In the genomic region with DNA sequence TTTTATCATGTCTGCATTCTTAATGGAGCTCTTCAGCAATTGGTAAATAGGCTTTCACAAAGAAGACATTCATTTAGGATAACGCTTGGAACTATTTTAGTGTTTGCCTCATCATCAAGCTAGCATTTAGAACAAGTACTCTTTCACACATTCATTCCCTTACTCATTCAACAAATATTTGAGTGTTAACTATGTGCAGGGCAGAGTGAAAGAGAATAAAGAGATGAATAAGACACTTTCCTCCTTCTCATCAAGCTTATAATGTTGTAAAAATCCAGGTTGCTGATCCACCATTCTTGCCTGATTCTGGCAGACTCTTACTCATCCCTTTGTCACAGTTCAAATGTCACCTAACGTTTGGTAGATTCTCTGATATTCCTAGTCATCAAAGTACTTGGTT, we compare ENCODE assay signal across 20 cellular contexts.
DNase-seq lines count a peak whose midpoint lies in the region; ATAC-seq, FAIRE-seq and TF ChIP-seq lines count a peak whose summit lies in the region.
"Had no signal": no experiment of that assay in that cellular context is flagged by ENCODE, and none has a peak within 500 bp of the region (broad histone marks: within the 10 kb centered on the region; RNA-seq: fewer than 3 reads in every experiment).

No MANE protein-coding gene starts in this region.

- DNase-seq in DMS153 (lab: John Stamatoyannopoulos, UW) = peak; percentile 8
- DNase-seq in DMS153 treated with DMSO at 0.1 percent for 48 hours (lab: John Stamatoyannopoulos, UW; ENCODE audit: unreplicated experiment) = no peak
- peak; percentile 31 for DNase-seq in inferior parietal cortex (ENCODE audit: extremely low spot score)
- DNase-seq in urothelium cell line (ENCODE audit: low spot score) = peak; percentile 40
- no peak for DNase-seq in caudate nucleus (lab: John Stamatoyannopoulos, UW)
- DNase-seq: activated CD4-positive, alpha-beta T cell treated with anti-CD3 and anti-CD28 coated beads for 1 hour; adrenal gland; DND-41; endodermal cell; gastrocnemius medialis; naive thymus-derived CD8-positive, alpha-beta T cell; NCI-H1436 treated with DMSO at 0.1 percent for 48 hours; NCI-H510A; tibial artery had no signal

- ATAC-seq in SK-N-SH treated with all-trans-retinoic acid at 6 μM for 48 hours (peak; percentile 19; the same call in 1 of the 3 replicates), HG03565 (IDR thresholded peaks at IDR 0.05; ENCODE audit: unreplicated experiment) (no peak), GM21825 (IDR thresholded peaks at IDR 0.05; ENCODE audit: unreplicated experiment) (no peak)
- ATAC-seq: gastrocnemius medialis; naive thymus-derived CD8-positive, alpha-beta T cell; stimulated activated memory B cell treated with anti-CD40 and anti-IgM and Interleukin-4, amounts not matched to agents 10 μg/mL and 1 μg/mL and 100 μg/mL, for 72 hours had no signal

- H3K27ac ChIP-seq in caudate nucleus (ENCODE audit: low read depth, low read length) = no peak overlapping the region
- H3K27ac ChIP-seq: 22Rv1, adrenal gland, C4-2B, gastrocnemius medialis, tibial artery had no signal

- no peak for FAIRE-seq in urothelium cell line (lab: Jason Lieb, UNC)

TF ChIP-seq in SK-N-SH treated with all-trans-retinoic acid at 6 μM for 48 hours, 23 proteins besides CTCF, POLR2A, EP300 and RAD21:
- TF ChIP-seq POU6F1 (CRISPR knock-in tag; IDR thresholded peaks at IDR 0.05; ENCODE audit: borderline replicate concordance, low read depth) = no peak
- TF ChIP-seq ZFP30 (CRISPR knock-in tag; IDR thresholded peaks at IDR 0.05) = no peak
- no peak for TF ChIP-seq BACH2 (CRISPR knock-in tag; IDR thresholded peaks at IDR 0.05; ENCODE audit: borderline replicate concordance)
- TF ChIP-seq TOX (CRISPR knock-in tag; IDR thresholded peaks at IDR 0.05; ENCODE audit: borderline replicate concordance) = no peak
- no peak for TF ChIP-seq ESRRG (CRISPR knock-in tag; IDR thresholded peaks at IDR 0.05)
- TF ChIP-seq TCF4 (CRISPR knock-in tag; IDR thresholded peaks at IDR 0.05; ENCODE audit: borderline replicate concordance) = no peak
- no peak for TF ChIP-seq ZNF565 (CRISPR knock-in tag; conservative IDR thresholded peaks at IDR 0.05; ENCODE audit: low read depth)
- no peak for TF ChIP-seq ARNTL (CRISPR knock-in tag; IDR thresholded peaks at IDR 0.05; ENCODE audit: borderline replicate concordance, low read depth)
- TF ChIP-seq SNAI2 (CRISPR knock-in tag; IDR thresholded peaks at IDR 0.05) = no peak
- TF ChIP-seq, protein P1, sequence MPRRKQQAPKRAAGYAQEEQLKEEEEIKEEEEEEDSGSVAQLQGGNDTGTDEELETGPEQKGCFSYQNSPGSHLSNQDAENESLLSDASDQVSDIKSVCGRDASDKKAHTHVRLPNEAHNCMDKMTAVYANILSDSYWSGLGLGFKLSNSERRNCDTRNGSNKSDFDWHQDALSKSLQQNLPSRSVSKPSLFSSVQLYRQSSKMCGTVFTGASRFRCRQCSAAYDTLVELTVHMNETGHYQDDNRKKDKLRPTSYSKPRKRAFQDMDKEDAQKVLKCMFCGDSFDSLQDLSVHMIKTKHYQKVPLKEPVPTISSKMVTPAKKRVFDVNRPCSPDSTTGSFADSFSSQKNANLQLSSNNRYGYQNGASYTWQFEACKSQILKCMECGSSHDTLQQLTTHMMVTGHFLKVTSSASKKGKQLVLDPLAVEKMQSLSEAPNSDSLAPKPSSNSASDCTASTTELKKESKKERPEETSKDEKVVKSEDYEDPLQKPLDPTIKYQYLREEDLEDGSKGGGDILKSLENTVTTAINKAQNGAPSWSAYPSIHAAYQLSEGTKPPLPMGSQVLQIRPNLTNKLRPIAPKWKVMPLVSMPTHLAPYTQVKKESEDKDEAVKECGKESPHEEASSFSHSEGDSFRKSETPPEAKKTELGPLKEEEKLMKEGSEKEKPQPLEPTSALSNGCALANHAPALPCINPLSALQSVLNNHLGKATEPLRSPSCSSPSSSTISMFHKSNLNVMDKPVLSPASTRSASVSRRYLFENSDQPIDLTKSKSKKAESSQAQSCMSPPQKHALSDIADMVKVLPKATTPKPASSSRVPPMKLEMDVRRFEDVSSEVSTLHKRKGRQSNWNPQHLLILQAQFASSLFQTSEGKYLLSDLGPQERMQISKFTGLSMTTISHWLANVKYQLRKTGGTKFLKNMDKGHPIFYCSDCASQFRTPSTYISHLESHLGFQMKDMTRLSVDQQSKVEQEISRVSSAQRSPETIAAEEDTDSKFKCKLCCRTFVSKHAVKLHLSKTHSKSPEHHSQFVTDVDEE (CRISPR knock-in tag; IDR thresholded peaks at IDR 0.05) = no peak
- no peak for TF ChIP-seq GLIS3 (CRISPR knock-in tag; IDR thresholded peaks at IDR 0.05)
- TF ChIP-seq ZFP3 (CRISPR knock-in tag; IDR thresholded peaks at IDR 0.05) = no peak
- TF ChIP-seq CSRNP3 (CRISPR knock-in tag; IDR thresholded peaks at IDR 0.05) = no peak
- TF ChIP-seq PPARA (CRISPR knock-in tag; IDR thresholded peaks at IDR 0.05; ENCODE audit: borderline replicate concordance) = no peak
- TF ChIP-seq ISL1 (CRISPR knock-in tag; IDR thresholded peaks at IDR 0.05) = no peak

Comparison
In these comparisons a context has a peak if more than half of its experiments do, and no peak if none do; other contexts are left out.
1. DNase-seq: peak in DMS153 (single experiment), inferior parietal cortex (single experiment) and urothelium cell line (single experiment); none in DMS153 treated with DMSO at 0.1 percent for 48 hours (single experiment) and caudate nucleus (0 of 61).